23 cellular contexts compared by ENCODE assay signal in the genomic region with DNA sequence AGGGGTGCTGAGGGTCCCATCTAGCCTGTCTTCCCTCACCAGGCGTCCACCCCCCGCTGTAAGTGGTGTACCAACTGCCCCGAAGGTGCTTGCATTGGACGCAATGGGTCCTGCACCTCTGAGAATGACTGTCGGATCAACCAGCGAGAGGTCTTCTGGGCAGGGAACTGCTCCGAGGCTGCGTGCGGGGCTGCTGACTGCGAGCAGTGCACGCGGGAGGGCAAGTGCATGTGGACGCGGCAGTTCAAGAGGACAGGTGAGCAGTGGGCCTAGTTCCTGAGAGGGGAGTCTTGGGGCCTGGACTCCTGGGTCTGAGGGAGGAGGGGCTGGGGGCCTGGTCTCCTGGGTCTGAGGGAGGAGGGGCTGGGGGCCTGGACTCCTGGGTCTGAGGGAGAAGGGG. TPM values are rescaled to one million over a fixed set of nuclear protein-coding genes. Genes with fewer than 3 reads are reported as not detected.
DNase-seq lines count a peak whose midpoint lies in the region; ATAC-seq and TF ChIP-seq lines count a peak whose summit lies in the region.
"Had no signal": no experiment of that assay in that cellular context is flagged by ENCODE, and none has a peak within 500 bp of the region (broad histone marks: within the 10 kb centered on the region; RNA-seq: fewer than 3 reads in every experiment).

No MANE protein-coding gene starts in this region.

- CTCF ChIA-PET in IMR-90 (lab: Yijun Ruan, JAX), result no interaction called here

- H3K9me3 ChIP-seq in BLaER1 (no peaks in the 10 kb centered on the region; the same call in 1 of the 2 replicates), IMR-90 (ENCODE audit: control insufficient read depth, insufficient read depth, low read length) (peaks cover 2% of the 10 kb centered on the region; the same call in 1 of the 2 replicates), hepatocyte (ENCODE audit: low read depth) (no peaks in the 10 kb centered on the region), osteoblast (ENCODE audit: low read depth, low read length) (no peaks in the 10 kb centered on the region), gastrocnemius medialis (no peaks in the 10 kb centered on the region)
- H3K9me3 ChIP-seq: BE2C had no signal

- no peaks in the 10 kb centered on the region for H3K9me2 ChIP-seq in hepatocyte (replicated peaks; ENCODE audit: insufficient read depth)

- peaks cover 3% of the 10 kb centered on the region; the same call in 1 of the 2 replicates for H3K9me1 ChIP-seq in IMR-90 (ENCODE audit: insufficient read depth, low read length)

- no peak overlapping the region for H3K18ac ChIP-seq in IMR-90 (ENCODE audit: low read depth, low read length)

- no peak overlapping the region for H2AK5ac ChIP-seq in IMR-90 (ENCODE audit: low read depth, low read length)

- intact Hi-C loops in IMR-90 (cut with micrococcal nuclease) (no loop called here), gastrocnemius medialis (cut with DNase I; ENCODE audit: low total_unique reads) (no loop called here)

- H4K20me1 ChIP-seq in BLaER1 (no peaks in the 10 kb centered on the region), IMR-90 (ENCODE audit: insufficient read depth, low read length) (no peaks in the 10 kb centered on the region), hepatocyte (ENCODE audit: insufficient read depth, poor library complexity, severe bottlenecking) (no peaks in the 10 kb centered on the region), osteoblast (ENCODE audit: insufficient read depth, low read length) (no peaks in the 10 kb centered on the region)

- dilution Hi-C loops in IMR-90 (cut with HindIII; ENCODE audit: low sequenced_read_pairs, unreplicated experiment), result no loop called here

- H3K56ac ChIP-seq in IMR-90 (ENCODE audit: extremely low read depth, insufficient read depth, low read length), result no peak overlapping the region

- in situ Hi-C loops in IMR-90 (cut with MboI; ENCODE audit: low sequenced_read_pairs) (no loop called here), gastrocnemius medialis (cut with MboI; ENCODE audit: low sequenced_read_pairs in 4 of 4) (no loop called here)

- no peak overlapping the region for H4K91ac ChIP-seq in IMR-90 (ENCODE audit: insufficient read depth, low read depth, low read length)

- no peak for TF ChIP-seq RAD21 in IMR-90 (IDR thresholded peaks at IDR 0.05; ENCODE audit: low read length)

- POLR2A ChIA-PET in IMR-90 (lab: Charles Lee; ENCODE audit: unreplicated experiment), result no interaction called here

- H3K4me2 ChIP-seq in BLaER1 (peak overlapping the region; percentile 71), IMR-90 (ENCODE audit: low read depth, low read length) (no peak overlapping the region), hepatocyte (no peak overlapping the region), osteoblast (ENCODE audit: insufficient read depth, low read length) (no peak overlapping the region)

- ATAC-seq in IMR-90 (ENCODE audit: low read depth) (no peak), gastrocnemius medialis (no peak)
- ATAC-seq: GM12878, HCT116 had no signal

- TF ChIP-seq POLR2A in IMR-90 (IDR thresholded peaks at IDR 0.05; ENCODE audit: low read depth, low read length) (no peak), gastrocnemius medialis (IDR thresholded peaks at IDR 0.05) (no peak)

- H3K79me2 ChIP-seq in hepatocyte (no peaks in the 10 kb centered on the region), osteoblast (ENCODE audit: insufficient read depth, low read length) (no peaks in the 10 kb centered on the region)

- H3K9ac ChIP-seq in BLaER1, result no peak overlapping the region
- no peak overlapping the region for H3K9ac ChIP-seq in IMR-90 (ENCODE audit: low read depth, low read length)

- H3K27me3 ChIP-seq in BLaER1 (no peaks in the 10 kb centered on the region), IMR-90 (ENCODE audit: control insufficient read depth, insufficient read depth, low read length) (no peaks in the 10 kb centered on the region), hepatocyte (no peaks in the 10 kb centered on the region), osteoblast (ENCODE audit: insufficient read depth, low read length) (no peaks in the 10 kb centered on the region), gastrocnemius medialis (no peaks in the 10 kb centered on the region)
- H3K27me3 ChIP-seq: BE2C had no signal

- TF ChIP-seq CTCF in IMR-90 (conservative IDR thresholded peaks at IDR 0.05; ENCODE audit: low read depth, low read length) (no peak), hepatocyte (IDR thresholded peaks at IDR 0.05; ENCODE audit: poor library complexity) (no peak), osteoblast (IDR thresholded peaks at IDR 0.05; ENCODE audit: extremely low read depth, low read depth, low read length) (no peak), gastrocnemius medialis (IDR thresholded peaks at IDR 0.05 in 4 of 5, conservative IDR thresholded peaks at IDR 0.05 in 1 of 5) (no peak)

- H2AK9ac ChIP-seq in IMR-90 (replicated peaks; ENCODE audit: low read depth, low read length, poor library complexity), result no peak overlapping the region

- no peak overlapping the region for H3K4me3 ChIP-seq in BLaER1
- no peak overlapping the region for H3K4me3 ChIP-seq in IMR-90 (ENCODE audit: insufficient read depth, low read depth, low read length)
- H3K4me3 ChIP-seq in hepatocyte, result no peak overlapping the region
- no peak overlapping the region for H3K4me3 ChIP-seq in osteoblast (ENCODE audit: insufficient read depth, low read length)
- H3K4me3 ChIP-seq in gastrocnemius medialis, result no peak overlapping the region
- H3K4me3 ChIP-seq: GM12878 had no signal

- no peak overlapping the region for H2BK15ac ChIP-seq in IMR-90 (ENCODE audit: low read depth, low read length)

- no peak overlapping the region for H4K5ac ChIP-seq in IMR-90 (ENCODE audit: low read depth, low read length)

- no peak overlapping the region for H3K23ac ChIP-seq in IMR-90 (ENCODE audit: low read depth, low read length)

- H3K27ac ChIP-seq in BLaER1, result peak overlapping the region; percentile 83
- H3K27ac ChIP-seq in IMR-90 (ENCODE audit: insufficient read depth, low read length), result no peak overlapping the region
- no peak overlapping the region for H3K27ac ChIP-seq in hepatocyte
- H3K27ac ChIP-seq in osteoblast (ENCODE audit: low read depth, low read length), result no peak overlapping the region
- no peak overlapping the region for H3K27ac ChIP-seq in gastrocnemius medialis

- 96% methylated on average over 14 of the region's 14 CpGs; no CpG with 5 or more reads in 1 of the 2 experiments for WGBS in IMR-90 (ENCODE audit: extremely low coverage in 2 of 2, insufficient read length in 1 of 2), 2 experiments
- WGBS in hepatocyte (ENCODE audit: low lambda C conversion rate, missing lambda C conversion rate), result 97% methylated on average over 14 of the region's 14 CpGs

- H2AFZ ChIP-seq in IMR-90 (replicated peaks; ENCODE audit: low read length, poor library complexity) (no peak overlapping the region), hepatocyte (no peak overlapping the region), osteoblast (ENCODE audit: low read length) (no peak overlapping the region)

- no peaks in the 10 kb centered on the region for H3K79me1 ChIP-seq in IMR-90 (ENCODE audit: low read depth in 1 of 2, low read length in 2 of 2)

- H2BK120ac ChIP-seq in IMR-90 (ENCODE audit: low read depth, low read length), result no peak overlapping the region

- H3K4me1 ChIP-seq in BLaER1, result peaks cover 52% of the 10 kb centered on the region
- no peaks in the 10 kb centered on the region; the same call in 1 of the 2 replicates for H3K4me1 ChIP-seq in IMR-90 (ENCODE audit: control insufficient read depth, insufficient read depth, low read length)
- H3K4me1 ChIP-seq in hepatocyte (ENCODE audit: insufficient read depth), result no peaks in the 10 kb centered on the region
- H3K4me1 ChIP-seq in osteoblast (ENCODE audit: insufficient read depth, low read length), result no peaks in the 10 kb centered on the region
- peaks cover 0 to 9% of the 10 kb centered on the region in 2 donors for H3K4me1 ChIP-seq in gastrocnemius medialis
- H3K4me1 ChIP-seq: BE2C had no signal

- no peak overlapping the region for H2BK5ac ChIP-seq in IMR-90 (ENCODE audit: low read depth, low read length, poor library complexity, severe bottlenecking)

- BruUV-seq in IMR-90 (replicated peaks; lab: Mats Ljungman, UMichigan), result TSS peak; percentile 50

- H3K14ac ChIP-seq in IMR-90 (replicated peaks; ENCODE audit: low read depth, low read length), result no peak overlapping the region

- no peak overlapping the region for H2BK20ac ChIP-seq in IMR-90 (ENCODE audit: low read depth, low read length)

- DNase-seq in IMR-90 (no peak), hepatocyte (ENCODE audit: low spot score) (peak; percentile 2), osteoblast (ENCODE audit: insufficient read length, low spot score, missing footprints) (peak; percentile 42), SIG-M5 treated with dmso at 0.1 percent for 504 hours (lab: John Stamatoyannopoulos, UW; ENCODE audit: unreplicated experiment) (no peak), gastrocnemius medialis (no peak), DMS79 treated with DMSO at 0.1 percent for 48 hours (lab: John Stamatoyannopoulos, UW) (no peak)
- DNase-seq in activated CD4-positive, alpha-beta T cell treated with anti-CD3 and anti-CD28 coated beads, Interleukin-2, amount 50 U/mL, for 4 hours, result no peak
- DNase-seq: 8988T; BE2C; CD4-positive, alpha-beta memory T cell; DMS153; DMS79; GF-D8; GOT3; HFFc6; KBM-7 had no signal

- H4K8ac ChIP-seq in IMR-90 (ENCODE audit: low read depth in 2 of 2, low read length in 2 of 2), result no peak overlapping the region

- no peak overlapping the region for H3K4ac ChIP-seq in IMR-90 (ENCODE audit: low read depth, low read length)

- H3K36me3 ChIP-seq in BLaER1, result peaks cover 30% of the 10 kb centered on the region
- peaks cover 27% of the 10 kb centered on the region for H3K36me3 ChIP-seq in IMR-90 (ENCODE audit: control insufficient read depth, insufficient read depth, low read length)
- no peaks in the 10 kb centered on the region for H3K36me3 ChIP-seq in hepatocyte (replicated peaks; ENCODE audit: insufficient read depth, low read depth)
- H3K36me3 ChIP-seq in osteoblast (ENCODE audit: insufficient read depth, low read length), result peaks cover 9% of the 10 kb centered on the region
- H3K36me3 ChIP-seq in gastrocnemius medialis, result peaks cover 0 to 31% of the 10 kb centered on the region in 2 donors

RNA-seq across cellular contexts. Expression of gene CNFN, which starts 27.8 kb away (rescaled TPM):
- total RNA-seq in IMR-90 (2012; rRNA removed) (not detected in 2 replicates), hepatocyte (0.93 TPM in 1 of 2 replicates, not detected in the other), osteoblast (not detected in 2 replicates), gastrocnemius medialis (not detected)
- polyA plus RNA-seq in IMR-90 (2012; rRNA removed) (1.0 and 1.2 TPM in 2 replicates), hepatocyte (8.3 and 8.8 TPM in 2 replicates)
- not detected in 2 replicates for polyA plus RNA-seq in IMR-90 (2012; cell fraction: cytosol; rRNA removed)
- polyA plus RNA-seq in IMR-90 (2012; cell fraction: nucleus; rRNA removed; ENCODE audit: low replicate concordance), result 0.23 TPM in 1 of 2 replicates, not detected in the other
- total RNA-seq: A673; CD4-positive, alpha-beta memory T cell; GM12878 had no signal

RNA-seq across cellular contexts. Expression of gene MEGF8, which starts 36.9 kb away (rescaled TPM):
- total RNA-seq in IMR-90 (2012; rRNA removed) (2.3 and 2.5 TPM in 2 replicates), hepatocyte (11.0 and 19.2 TPM in 2 replicates), osteoblast (23.9 and 30.0 TPM in 2 replicates), gastrocnemius medialis (10 to 100 TPM in 3 of 4 donors, 1 to 10 TPM in 1; 7.3 to 12.3 (median 10.3) TPM)
- polyA plus RNA-seq in IMR-90 (2012; rRNA removed) (12.5 and 13.7 TPM in 2 replicates), hepatocyte (7.6 and 8.3 TPM in 2 replicates)
- polyA plus RNA-seq in IMR-90 (2012; cell fraction: cytosol; rRNA removed), result 7.6 and 17.1 TPM in 2 replicates
- 17.5 and 26.7 TPM in 2 replicates for polyA plus RNA-seq in IMR-90 (2012; cell fraction: nucleus; rRNA removed; ENCODE audit: low replicate concordance)

RNA-seq across cellular contexts. Expression of gene TMEM145, which starts 49.2 kb away (rescaled TPM):
- under 0.01 and 2.5 TPM in 2 replicates for total RNA-seq in IMR-90 (2012; rRNA removed)
- 0.09 and 0.41 TPM in 2 replicates for polyA plus RNA-seq in IMR-90 (2012; rRNA removed)
- 0.10 and 0.20 TPM in 2 replicates for polyA plus RNA-seq in IMR-90 (2012; cell fraction: cytosol; rRNA removed)
- polyA plus RNA-seq in IMR-90 (2012; cell fraction: nucleus; rRNA removed; ENCODE audit: low replicate concordance), result 1.5 and 2.9 TPM in 2 replicates
- total RNA-seq in hepatocyte, result 0.40 TPM in 1 of 2 replicates, not detected in the other
- polyA plus RNA-seq in hepatocyte, result 0.58 TPM in 1 of 2 replicates, not detected in the other
- not detected in 2 replicates for total RNA-seq in osteoblast
- under 1 TPM in 1 of 4 donors, not detected in 3; 0.87 TPM for total RNA-seq in gastrocnemius medialis
- total RNA-seq: CD4-positive, alpha-beta memory T cell had no signal
- polyA plus RNA-seq: AG04450; CD14-positive monocyte; CD4-positive, alpha-beta memory T cell; IgD-negative memory B cell had no signal

RNA-seq across cellular contexts. Expression of gene PAFAH1B3, which starts 59.9 kb away (rescaled TPM):
- 71.2 and 76.4 TPM in 2 replicates for total RNA-seq in IMR-90 (2012; rRNA removed)
- polyA plus RNA-seq in IMR-90 (2012; rRNA removed), result 64.3 and 69.7 TPM in 2 replicates
- 92.1 and 108 TPM in 2 replicates for polyA plus RNA-seq in IMR-90 (2012; cell fraction: cytosol; rRNA removed)
- 40.0 and 79.4 TPM in 2 replicates for polyA plus RNA-seq in IMR-90 (2012; cell fraction: nucleus; rRNA removed; ENCODE audit: low replicate concordance)
- 46.1 and 70.6 TPM in 2 replicates for total RNA-seq in hepatocyte
- 98.6 and 116 TPM in 2 replicates for polyA plus RNA-seq in hepatocyte
- 18.3 and 23.2 TPM in 2 replicates for total RNA-seq in osteoblast
- 10 to 100 TPM in 1 of 4 donors, 1 to 10 TPM in 3; 1.7 to 30.7 (median 5.1) TPM for total RNA-seq in gastrocnemius medialis

Comparison
In these comparisons a context has a peak if more than half of its experiments do, and no peak if none do; other contexts are left out.
1. DNase-seq: peak in hepatocyte (single experiment) and osteoblast (single experiment); none in IMR-90 (single experiment), activated CD4-positive, alpha-beta T cell treated with anti-CD3 and anti-CD28 coated beads, Interleukin-2, amount 50 U/mL, for 4 hours (0 of 2), SIG-M5 treated with dmso at 0.1 percent for 504 hours (single experiment), gastrocnemius medialis (0 of 2) and DMS79 treated with DMSO at 0.1 percent for 48 hours (single experiment).